29 cellular contexts compared by ENCODE assay signal in genomic region chr16:80557037-80557436, GRCh38. TPM values are rescaled to one million over a fixed set of nuclear protein-coding genes. Genes with fewer than 3 reads are reported as not detected.
"Had no signal": no experiment of that assay in that cellular context is flagged by ENCODE, and none has a peak within 500 bp of the region (broad histone marks: within the 10 kb centered on the region; RNA-seq: fewer than 3 reads in every experiment).

No MANE protein-coding gene starts in this region.

- DNase-seq: activated CD4-positive, alpha-beta T cell treated with anti-CD3 and anti-CD28 coated beads for 4 hours; activated CD4-positive, alpha-beta T cell treated with anti-CD3 and anti-CD28 coated beads, Interleukin-2, amount 50 U/mL, for 4 hours; activated CD8-positive, alpha-beta memory T cell treated with anti-CD3 and anti-CD28 coated beads for 24 hours; activated effector memory CD4-positive, alpha-beta T cell treated with anti-CD3 and anti-CD28 coated beads, Interleukin-2, amount 50 U/mL, for 16 hours; activated naive CD4-positive, alpha-beta T cell treated with anti-CD3 and anti-CD28 coated beads, Interleukin-2, amount 10 ng/mL, durations not matched to agents 7 days and 5 days; activated naive CD8-positive, alpha-beta T cell treated with anti-CD3 and anti-CD28 coated beads, Interleukin-2, amount 10 ng/mL, durations not matched to agents 7 days and 5 days; head of caudate nucleus; hippocampal formation; immature natural killer cell; kidney; midbrain; natural killer cell; occipital lobe; right cardiac atrium; spleen; stimulated activated naive CD4-positive, alpha-beta T cell treated with Interleukin-2 at 50 U/mL for 16 hours; transverse colon had no signal

- H3K27me3 ChIP-seq: ascending aorta, spleen, transverse colon had no signal

- ATAC-seq: gastroesophageal sphincter, natural killer cell, right cardiac atrium had no signal

- H3K36me3 ChIP-seq: ascending aorta, gastroesophageal sphincter, neural progenitor cell, spleen, transverse colon had no signal

- H3K9me3 Mint-ChIP-seq: activated naive CD4-positive, alpha-beta T cell treated with anti-CD3 and anti-CD28 coated beads, Interleukin-2, amount 10 ng/mL, durations not matched to agents 7 days and 5 days; activated naive CD8-positive, alpha-beta T cell treated with anti-CD3 and anti-CD28 coated beads, Interleukin-2, amount 10 ng/mL, durations not matched to agents 7 days and 5 days; activated T-helper 1 cell treated with anti-CD3 and anti-CD28 coated beads, Interleukin-12 subunit alpha, Interleukin-12 subunit beta, Interleukin-2, Interleukin-4 antibody, amounts not matched to agents 30 ng/mL and 10 ng/mL and 1 ng/mL, durations not matched to agents 14 hours and 24 hours and 36 hours; brain; immature natural killer cell; memory B cell; natural killer cell; neural progenitor cell had no signal

- H3K36me3 Mint-ChIP-seq: activated naive CD4-positive, alpha-beta T cell treated with anti-CD3 and anti-CD28 coated beads, Interleukin-2, amount 10 ng/mL, durations not matched to agents 7 days and 5 days; activated naive CD8-positive, alpha-beta T cell treated with anti-CD3 and anti-CD28 coated beads, Interleukin-2, amount 10 ng/mL, durations not matched to agents 7 days and 5 days; brain; immature natural killer cell; memory B cell; natural killer cell; neural progenitor cell had no signal

- H3K4me1 Mint-ChIP-seq: brain, immature natural killer cell, memory B cell, natural killer cell, neural progenitor cell had no signal

- H3K27ac ChIP-seq: ascending aorta, gastroesophageal sphincter, neural progenitor cell, parathyroid adenoma, spleen, transverse colon, VCaP had no signal

- H3K4me1 ChIP-seq: ascending aorta, gastroesophageal sphincter, neural progenitor cell, parathyroid adenoma had no signal

- H3K4me3 Mint-ChIP-seq: activated naive CD4-positive, alpha-beta T cell treated with anti-CD3 and anti-CD28 coated beads, Interleukin-2, amount 10 ng/mL, durations not matched to agents 7 days and 5 days; activated naive CD8-positive, alpha-beta T cell treated with anti-CD3 and anti-CD28 coated beads, Interleukin-2, amount 10 ng/mL, durations not matched to agents 7 days and 5 days; activated T-helper 1 cell treated with anti-CD3 and anti-CD28 coated beads, Interleukin-12 subunit alpha, Interleukin-12 subunit beta, Interleukin-2, Interleukin-4 antibody, amounts not matched to agents 30 ng/mL and 10 ng/mL and 1 ng/mL, durations not matched to agents 14 hours and 24 hours and 36 hours; brain; immature natural killer cell; memory B cell; natural killer cell; neural progenitor cell had no signal

- H3K9me3 ChIP-seq: ascending aorta, gastroesophageal sphincter, spleen, transverse colon had no signal

- H3K27ac Mint-ChIP-seq: activated naive CD4-positive, alpha-beta T cell treated with anti-CD3 and anti-CD28 coated beads, Interleukin-2, amount 10 ng/mL, durations not matched to agents 7 days and 5 days; activated naive CD8-positive, alpha-beta T cell treated with anti-CD3 and anti-CD28 coated beads, Interleukin-2, amount 10 ng/mL, durations not matched to agents 7 days and 5 days; activated T-helper 1 cell treated with anti-CD3 and anti-CD28 coated beads, Interleukin-12 subunit alpha, Interleukin-12 subunit beta, Interleukin-2, Interleukin-4 antibody, amounts not matched to agents 30 ng/mL and 10 ng/mL and 1 ng/mL, durations not matched to agents 14 hours and 24 hours and 36 hours; brain; immature natural killer cell; memory B cell; natural killer cell; neural progenitor cell had no signal

- H3K9ac ChIP-seq: neural progenitor cell, parathyroid adenoma had no signal

- H3K4me3 ChIP-seq: ascending aorta, gastroesophageal sphincter, neural progenitor cell, spleen, transverse colon had no signal

RNA-seq across cellular contexts. Expression of gene DYNLRB2, which starts 16.2 kb away (rescaled TPM):
- total RNA-seq: activated naive CD8-positive, alpha-beta T cell treated with anti-CD3 and anti-CD28 coated beads, Interleukin-2, amount 10 ng/mL, durations not matched to agents 7 days and 5 days; activated T-helper 1 cell treated with anti-CD3 and anti-CD28 coated beads, Interleukin-12 subunit alpha, Interleukin-12 subunit beta, Interleukin-2, Interleukin-4 antibody, amounts not matched to agents 30 ng/mL and 10 ng/mL and 1 ng/mL, durations not matched to agents 14 hours and 24 hours and 36 hours; ascending aorta; cardiac septum; chondrocyte; endothelial cell of umbilical vein; natural killer cell; transverse colon had no signal
- polyA plus RNA-seq: endothelial cell of umbilical vein, fibroblast of lung, right cardiac atrium had no signal
